ENCODE assay signal across 1 cellular context in the genomic region with DNA sequence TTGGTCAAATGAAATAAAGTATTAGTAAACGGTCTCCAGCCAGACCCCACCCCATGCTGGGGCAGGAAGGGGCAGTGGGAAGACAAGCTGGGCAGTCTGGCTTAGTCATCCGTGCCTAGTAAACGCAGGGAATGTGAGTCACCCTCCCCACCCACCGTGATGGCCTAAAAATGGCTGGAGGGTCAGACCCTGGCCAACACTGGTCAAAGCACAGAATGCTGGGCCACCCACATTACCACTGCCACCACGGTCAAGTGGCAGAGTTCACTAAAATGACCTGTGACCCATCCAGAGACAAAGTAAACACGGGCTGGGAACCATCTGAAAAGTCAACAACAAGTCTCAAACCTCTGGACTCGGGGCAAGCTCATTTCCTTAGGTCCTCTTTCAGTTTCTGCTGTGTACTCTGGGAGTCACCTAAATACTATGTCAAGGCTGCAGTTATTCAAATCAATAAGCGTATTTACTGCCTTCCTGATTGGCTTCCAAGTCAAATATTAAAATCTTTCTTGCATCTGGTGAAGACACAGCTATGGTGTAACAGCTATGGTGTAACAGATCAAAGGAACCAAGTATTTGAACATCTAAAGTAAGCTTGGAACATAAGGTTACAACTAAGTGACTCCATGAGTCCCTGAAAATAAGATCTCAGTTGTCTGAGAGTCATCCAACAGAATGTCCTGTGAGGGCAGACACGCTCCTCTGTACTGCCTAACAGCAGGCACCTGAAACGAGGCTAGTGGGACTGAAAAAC.
TF ChIP-seq lines count a peak whose summit lies in the region.

No MANE protein-coding gene starts in this region.

TF ChIP-seq in HepG2, 621 proteins besides CTCF, POLR2A, EP300 and RAD21 (continued from another document and continues in another):
- TF ChIP-seq, protein P1, sequence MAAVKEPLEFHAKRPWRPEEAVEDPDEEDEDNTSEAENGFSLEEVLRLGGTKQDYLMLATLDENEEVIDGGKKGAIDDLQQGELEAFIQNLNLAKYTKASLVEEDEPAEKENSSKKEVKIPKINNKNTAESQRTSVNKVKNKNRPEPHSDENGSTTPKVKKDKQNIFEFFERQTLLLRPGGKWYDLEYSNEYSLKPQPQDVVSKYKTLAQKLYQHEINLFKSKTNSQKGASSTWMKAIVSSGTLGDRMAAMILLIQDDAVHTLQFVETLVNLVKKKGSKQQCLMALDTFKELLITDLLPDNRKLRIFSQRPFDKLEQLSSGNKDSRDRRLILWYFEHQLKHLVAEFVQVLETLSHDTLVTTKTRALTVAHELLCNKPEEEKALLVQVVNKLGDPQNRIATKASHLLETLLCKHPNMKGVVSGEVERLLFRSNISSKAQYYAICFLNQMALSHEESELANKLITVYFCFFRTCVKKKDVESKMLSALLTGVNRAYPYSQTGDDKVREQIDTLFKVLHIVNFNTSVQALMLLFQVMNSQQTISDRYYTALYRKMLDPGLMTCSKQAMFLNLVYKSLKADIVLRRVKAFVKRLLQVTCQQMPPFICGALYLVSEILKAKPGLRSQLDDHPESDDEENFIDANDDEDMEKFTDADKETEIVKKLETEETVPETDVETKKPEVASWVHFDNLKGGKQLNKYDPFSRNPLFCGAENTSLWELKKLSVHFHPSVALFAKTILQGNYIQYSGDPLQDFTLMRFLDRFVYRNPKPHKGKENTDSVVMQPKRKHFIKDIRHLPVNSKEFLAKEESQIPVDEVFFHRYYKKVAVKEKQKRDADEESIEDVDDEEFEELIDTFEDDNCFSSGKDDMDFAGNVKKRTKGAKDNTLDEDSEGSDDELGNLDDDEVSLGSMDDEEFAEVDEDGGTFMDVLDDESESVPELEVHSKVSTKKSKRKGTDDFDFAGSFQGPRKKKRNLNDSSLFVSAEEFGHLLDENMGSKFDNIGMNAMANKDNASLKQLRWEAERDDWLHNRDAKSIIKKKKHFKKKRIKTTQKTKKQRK (IDR thresholded peaks at IDR 0.05; ENCODE audit: low read length) = no peak
- TF ChIP-seq ZNF589 (CRISPR knock-in tag; conservative IDR thresholded peaks at IDR 0.05) = no peak; the same call in 1 of the 2 replicates
- TF ChIP-seq, protein P2, sequence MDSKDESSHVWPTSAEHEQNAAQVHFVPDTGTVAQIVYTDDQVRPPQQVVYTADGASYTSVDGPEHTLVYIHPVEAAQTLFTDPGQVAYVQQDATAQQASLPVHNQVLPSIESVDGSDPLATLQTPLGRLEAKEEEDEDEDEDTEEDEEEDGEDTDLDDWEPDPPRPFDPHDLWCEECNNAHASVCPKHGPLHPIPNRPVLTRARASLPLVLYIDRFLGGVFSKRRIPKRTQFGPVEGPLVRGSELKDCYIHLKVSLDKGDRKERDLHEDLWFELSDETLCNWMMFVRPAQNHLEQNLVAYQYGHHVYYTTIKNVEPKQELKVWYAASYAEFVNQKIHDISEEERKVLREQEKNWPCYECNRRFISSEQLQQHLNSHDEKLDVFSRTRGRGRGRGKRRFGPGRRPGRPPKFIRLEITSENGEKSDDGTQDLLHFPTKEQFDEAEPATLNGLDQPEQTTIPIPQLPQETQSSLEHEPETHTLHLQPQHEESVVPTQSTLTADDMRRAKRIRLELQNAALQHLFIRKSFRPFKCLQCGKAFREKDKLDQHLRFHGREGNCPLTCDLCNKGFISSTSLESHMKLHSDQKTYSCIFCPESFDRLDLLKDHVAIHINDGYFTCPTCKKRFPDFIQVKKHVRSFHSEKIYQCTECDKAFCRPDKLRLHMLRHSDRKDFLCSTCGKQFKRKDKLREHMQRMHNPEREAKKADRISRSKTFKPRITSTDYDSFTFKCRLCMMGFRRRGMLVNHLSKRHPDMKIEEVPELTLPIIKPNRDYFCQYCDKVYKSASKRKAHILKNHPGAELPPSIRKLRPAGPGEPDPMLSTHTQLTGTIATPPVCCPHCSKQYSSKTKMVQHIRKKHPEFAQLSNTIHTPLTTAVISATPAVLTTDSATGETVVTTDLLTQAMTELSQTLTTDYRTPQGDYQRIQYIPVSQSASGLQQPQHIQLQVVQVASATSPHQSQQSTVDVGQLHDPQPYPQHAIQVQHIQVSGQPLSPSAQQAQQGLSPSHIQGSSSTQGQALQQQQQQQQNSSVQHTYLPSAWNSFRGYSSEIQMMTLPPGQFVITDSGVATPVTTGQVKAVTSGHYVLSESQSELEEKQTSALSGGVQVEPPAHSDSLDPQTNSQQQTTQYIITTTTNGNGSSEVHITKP (CRISPR knock-in tag; IDR thresholded peaks at IDR 0.05; ENCODE audit: low read depth) = peak; percentile 87
- TF ChIP-seq, protein P3, sequence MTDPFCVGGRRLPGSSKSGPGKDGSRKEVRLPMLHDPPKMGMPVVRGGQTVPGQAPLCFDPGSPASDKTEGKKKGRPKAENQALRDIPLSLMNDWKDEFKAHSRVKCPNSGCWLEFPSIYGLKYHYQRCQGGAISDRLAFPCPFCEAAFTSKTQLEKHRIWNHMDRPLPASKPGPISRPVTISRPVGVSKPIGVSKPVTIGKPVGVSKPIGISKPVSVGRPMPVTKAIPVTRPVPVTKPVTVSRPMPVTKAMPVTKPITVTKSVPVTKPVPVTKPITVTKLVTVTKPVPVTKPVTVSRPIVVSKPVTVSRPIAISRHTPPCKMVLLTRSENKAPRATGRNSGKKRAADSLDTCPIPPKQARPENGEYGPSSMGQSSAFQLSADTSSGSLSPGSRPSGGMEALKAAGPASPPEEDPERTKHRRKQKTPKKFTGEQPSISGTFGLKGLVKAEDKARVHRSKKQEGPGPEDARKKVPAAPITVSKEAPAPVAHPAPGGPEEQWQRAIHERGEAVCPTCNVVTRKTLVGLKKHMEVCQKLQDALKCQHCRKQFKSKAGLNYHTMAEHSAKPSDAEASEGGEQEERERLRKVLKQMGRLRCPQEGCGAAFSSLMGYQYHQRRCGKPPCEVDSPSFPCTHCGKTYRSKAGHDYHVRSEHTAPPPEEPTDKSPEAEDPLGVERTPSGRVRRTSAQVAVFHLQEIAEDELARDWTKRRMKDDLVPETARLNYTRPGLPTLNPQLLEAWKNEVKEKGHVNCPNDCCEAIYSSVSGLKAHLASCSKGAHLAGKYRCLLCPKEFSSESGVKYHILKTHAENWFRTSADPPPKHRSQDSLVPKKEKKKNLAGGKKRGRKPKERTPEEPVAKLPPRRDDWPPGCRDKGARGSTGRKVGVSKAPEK (CRISPR knock-in tag; IDR thresholded peaks at IDR 0.05; ENCODE audit: borderline replicate concordance) = no peak; the same call in 1 of the 2 replicates
- TF ChIP-seq, protein P4, sequence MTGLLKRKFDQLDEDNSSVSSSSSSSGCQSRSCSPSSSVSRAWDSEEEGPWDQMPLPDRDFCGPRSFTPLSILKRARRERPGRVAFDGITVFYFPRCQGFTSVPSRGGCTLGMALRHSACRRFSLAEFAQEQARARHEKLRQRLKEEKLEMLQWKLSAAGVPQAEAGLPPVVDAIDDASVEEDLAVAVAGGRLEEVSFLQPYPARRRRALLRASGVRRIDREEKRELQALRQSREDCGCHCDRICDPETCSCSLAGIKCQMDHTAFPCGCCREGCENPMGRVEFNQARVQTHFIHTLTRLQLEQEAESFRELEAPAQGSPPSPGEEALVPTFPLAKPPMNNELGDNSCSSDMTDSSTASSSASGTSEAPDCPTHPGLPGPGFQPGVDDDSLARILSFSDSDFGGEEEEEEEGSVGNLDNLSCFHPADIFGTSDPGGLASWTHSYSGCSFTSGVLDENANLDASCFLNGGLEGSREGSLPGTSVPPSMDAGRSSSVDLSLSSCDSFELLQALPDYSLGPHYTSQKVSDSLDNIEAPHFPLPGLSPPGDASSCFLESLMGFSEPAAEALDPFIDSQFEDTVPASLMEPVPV (CRISPR knock-in tag; IDR thresholded peaks at IDR 0.05) = peak; percentile 72
- TF ChIP-seq NR2C2 (CRISPR knock-in tag; IDR thresholded peaks at IDR 0.05; ENCODE audit: borderline replicate concordance) = peak; percentile 96
- peak; percentile 96 for TF ChIP-seq ARID2 (CRISPR knock-in tag; IDR thresholded peaks at IDR 0.05; ENCODE audit: borderline replicate concordance)
- TF ChIP-seq ZSCAN22 (CRISPR knock-in tag; IDR thresholded peaks at IDR 0.05) = no peak
- TF ChIP-seq, protein P5, sequence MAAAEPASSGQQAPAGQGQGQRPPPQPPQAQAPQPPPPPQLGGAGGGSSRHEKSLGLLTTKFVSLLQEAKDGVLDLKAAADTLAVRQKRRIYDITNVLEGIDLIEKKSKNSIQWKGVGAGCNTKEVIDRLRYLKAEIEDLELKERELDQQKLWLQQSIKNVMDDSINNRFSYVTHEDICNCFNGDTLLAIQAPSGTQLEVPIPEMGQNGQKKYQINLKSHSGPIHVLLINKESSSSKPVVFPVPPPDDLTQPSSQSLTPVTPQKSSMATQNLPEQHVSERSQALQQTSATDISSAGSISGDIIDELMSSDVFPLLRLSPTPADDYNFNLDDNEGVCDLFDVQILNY (CRISPR knock-in tag; conservative IDR thresholded peaks at IDR 0.05) = no peak
- TF ChIP-seq ZNF207 (IDR thresholded peaks at IDR 0.05; ENCODE audit: borderline replicate concordance) = no peak
- TF ChIP-seq, protein P6, sequence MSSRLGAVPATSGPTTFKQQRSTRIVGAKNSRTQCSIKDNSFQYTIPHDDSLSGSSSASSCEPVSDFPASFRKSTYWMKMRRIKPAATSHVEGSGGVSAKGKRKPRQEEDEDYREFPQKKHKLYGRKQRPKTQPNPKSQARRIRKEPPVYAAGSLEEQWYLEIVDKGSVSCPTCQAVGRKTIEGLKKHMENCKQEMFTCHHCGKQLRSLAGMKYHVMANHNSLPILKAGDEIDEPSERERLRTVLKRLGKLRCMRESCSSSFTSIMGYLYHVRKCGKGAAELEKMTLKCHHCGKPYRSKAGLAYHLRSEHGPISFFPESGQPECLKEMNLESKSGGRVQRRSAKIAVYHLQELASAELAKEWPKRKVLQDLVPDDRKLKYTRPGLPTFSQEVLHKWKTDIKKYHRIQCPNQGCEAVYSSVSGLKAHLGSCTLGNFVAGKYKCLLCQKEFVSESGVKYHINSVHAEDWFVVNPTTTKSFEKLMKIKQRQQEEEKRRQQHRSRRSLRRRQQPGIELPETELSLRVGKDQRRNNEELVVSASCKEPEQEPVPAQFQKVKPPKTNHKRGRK (CRISPR knock-in tag; IDR thresholded peaks at IDR 0.05) = no peak
- TF ChIP-seq SRY (CRISPR knock-in tag; IDR thresholded peaks at IDR 0.05) = 0 out of 2 replicates have a peak, but pooled peaks have one; percentile 57
- TF ChIP-seq MBNL3 (CRISPR knock-in tag; conservative IDR thresholded peaks at IDR 0.05) = no peak
- TF ChIP-seq, protein P7, sequence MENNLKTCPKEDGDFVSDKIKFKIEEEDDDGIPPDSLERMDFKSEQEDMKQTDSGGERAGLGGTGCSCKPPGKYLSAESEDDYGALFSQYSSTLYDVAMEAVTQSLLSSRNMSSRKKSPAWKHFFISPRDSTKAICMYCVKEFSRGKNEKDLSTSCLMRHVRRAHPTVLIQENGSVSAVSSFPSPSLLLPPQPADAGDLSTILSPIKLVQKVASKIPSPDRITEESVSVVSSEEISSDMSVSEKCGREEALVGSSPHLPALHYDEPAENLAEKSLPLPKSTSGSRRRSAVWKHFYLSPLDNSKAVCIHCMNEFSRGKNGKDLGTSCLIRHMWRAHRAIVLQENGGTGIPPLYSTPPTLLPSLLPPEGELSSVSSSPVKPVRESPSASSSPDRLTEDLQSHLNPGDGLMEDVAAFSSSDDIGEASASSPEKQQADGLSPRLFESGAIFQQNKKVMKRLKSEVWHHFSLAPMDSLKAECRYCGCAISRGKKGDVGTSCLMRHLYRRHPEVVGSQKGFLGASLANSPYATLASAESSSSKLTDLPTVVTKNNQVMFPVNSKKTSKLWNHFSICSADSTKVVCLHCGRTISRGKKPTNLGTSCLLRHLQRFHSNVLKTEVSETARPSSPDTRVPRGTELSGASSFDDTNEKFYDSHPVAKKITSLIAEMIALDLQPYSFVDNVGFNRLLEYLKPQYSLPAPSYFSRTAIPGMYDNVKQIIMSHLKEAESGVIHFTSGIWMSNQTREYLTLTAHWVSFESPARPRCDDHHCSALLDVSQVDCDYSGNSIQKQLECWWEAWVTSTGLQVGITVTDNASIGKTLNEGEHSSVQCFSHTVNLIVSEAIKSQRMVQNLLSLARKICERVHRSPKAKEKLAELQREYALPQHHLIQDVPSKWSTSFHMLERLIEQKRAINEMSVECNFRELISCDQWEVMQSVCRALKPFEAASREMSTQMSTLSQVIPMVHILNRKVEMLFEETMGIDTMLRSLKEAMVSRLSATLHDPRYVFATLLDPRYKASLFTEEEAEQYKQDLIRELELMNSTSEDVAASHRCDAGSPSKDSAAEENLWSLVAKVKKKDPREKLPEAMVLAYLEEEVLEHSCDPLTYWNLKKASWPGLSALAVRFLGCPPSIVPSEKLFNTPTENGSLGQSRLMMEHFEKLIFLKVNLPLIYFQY (CRISPR knock-in tag; IDR thresholded peaks at IDR 0.05; ENCODE audit: borderline replicate concordance) = peak; percentile 87; the same call in 1 of the 2 replicates
- TF ChIP-seq, protein P8, sequence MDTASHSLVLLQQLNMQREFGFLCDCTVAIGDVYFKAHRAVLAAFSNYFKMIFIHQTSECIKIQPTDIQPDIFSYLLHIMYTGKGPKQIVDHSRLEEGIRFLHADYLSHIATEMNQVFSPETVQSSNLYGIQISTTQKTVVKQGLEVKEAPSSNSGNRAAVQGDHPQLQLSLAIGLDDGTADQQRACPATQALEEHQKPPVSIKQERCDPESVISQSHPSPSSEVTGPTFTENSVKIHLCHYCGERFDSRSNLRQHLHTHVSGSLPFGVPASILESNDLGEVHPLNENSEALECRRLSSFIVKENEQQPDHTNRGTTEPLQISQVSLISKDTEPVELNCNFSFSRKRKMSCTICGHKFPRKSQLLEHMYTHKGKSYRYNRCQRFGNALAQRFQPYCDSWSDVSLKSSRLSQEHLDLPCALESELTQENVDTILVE (CRISPR knock-in tag; IDR thresholded peaks at IDR 0.05) = peak; percentile 94
- TF ChIP-seq ZFP36L2 (CRISPR knock-in tag; IDR thresholded peaks at IDR 0.05) = 0 out of 2 replicates have a peak, but pooled peaks have one; percentile 7
- peak; percentile 76 for TF ChIP-seq ZNF24 (IDR thresholded peaks at IDR 0.05)
- TF ChIP-seq, protein P9, sequence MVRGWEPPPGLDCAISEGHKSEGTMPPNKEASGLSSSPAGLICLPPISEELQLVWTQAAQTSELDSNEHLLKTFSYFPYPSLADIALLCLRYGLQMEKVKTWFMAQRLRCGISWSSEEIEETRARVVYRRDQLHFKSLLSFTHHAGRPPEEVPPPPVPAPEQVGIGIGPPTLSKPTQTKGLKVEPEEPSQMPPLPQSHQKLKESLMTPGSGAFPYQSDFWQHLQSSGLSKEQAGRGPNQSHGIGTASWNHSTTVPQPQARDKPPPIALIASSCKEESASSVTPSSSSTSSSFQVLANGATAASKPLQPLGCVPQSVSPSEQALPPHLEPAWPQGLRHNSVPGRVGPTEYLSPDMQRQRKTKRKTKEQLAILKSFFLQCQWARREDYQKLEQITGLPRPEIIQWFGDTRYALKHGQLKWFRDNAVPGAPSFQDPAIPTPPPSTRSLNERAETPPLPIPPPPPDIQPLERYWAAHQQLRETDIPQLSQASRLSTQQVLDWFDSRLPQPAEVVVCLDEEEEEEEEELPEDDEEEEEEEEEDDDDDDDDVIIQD (CRISPR knock-in tag; IDR thresholded peaks at IDR 0.05; ENCODE audit: low read depth) = peak; percentile 67
- no peak; the same call in 1 of the 2 replicates for TF ChIP-seq ZNF782 (CRISPR knock-in tag; IDR thresholded peaks at IDR 0.05; ENCODE audit: borderline replicate concordance)
- TF ChIP-seq EHMT2 (IDR thresholded peaks at IDR 0.05; ENCODE audit: borderline replicate concordance, low read depth, low read length) = no peak; the same call in 1 of the 2 replicates
- TF ChIP-seq ZNF501 (CRISPR knock-in tag; IDR thresholded peaks at IDR 0.05) = peak; percentile 79; the same call in 1 of the 2 replicates
- TF ChIP-seq ZNF749 (CRISPR knock-in tag; IDR thresholded peaks at IDR 0.05; ENCODE audit: borderline replicate concordance) = peak; percentile 33; the same call in 1 of the 2 replicates
- no peak for TF ChIP-seq MTF1 (CRISPR knock-in tag; IDR thresholded peaks at IDR 0.05)
- TF ChIP-seq SIX1 (CRISPR knock-in tag; IDR thresholded peaks at IDR 0.05; ENCODE audit: borderline replicate concordance) = peak; percentile 95
- TF ChIP-seq ZNF251 (CRISPR knock-in tag; IDR thresholded peaks at IDR 0.05) = no peak
- peak; percentile 80 for TF ChIP-seq THAP11 (CRISPR knock-in tag; IDR thresholded peaks at IDR 0.05)
